In genomic region chr5:44809215-44809955, GRCh38 we compare ENCODE assay signal across 8 cellular contexts. TPM values are rescaled to one million over a fixed set of nuclear protein-coding genes. Genes with fewer than 3 reads are reported as not detected.
A peak's percentile ranks its signal among the peaks of the same experiment; 100 is the strongest.
DNase-seq lines count a peak whose midpoint lies in the region; ATAC-seq and TF ChIP-seq lines count a peak whose summit lies in the region.

No MANE protein-coding gene starts in this region.

- DNase-seq in DMS114 treated with DMSO at 0.1 percent for 48 hours (lab: John Stamatoyannopoulos, UW; ENCODE audit: unreplicated experiment) (peak; percentile 53), Panc1 (ENCODE audit: low read depth, low spot score) (no peak), globus pallidus (ENCODE audit: low spot score) (peak; percentile 29), osteoblast (ENCODE audit: insufficient read length, low spot score, missing footprints) (peak; percentile 77), tibial artery (peak; percentile 41 to 72)
- peak; percentile 50 for DNase-seq in activated naive CD4-positive, alpha-beta T cell treated with Interleukin-2 at 50 U/mL for 16 hours

- no peaks in the 10 kb centered on the region for H4K20me1 ChIP-seq in osteoblast (ENCODE audit: insufficient read depth, low read length)

- peaks cover 38% of the 10 kb centered on the region for H3K79me2 ChIP-seq in osteoblast (ENCODE audit: insufficient read depth, low read length)

- H3K4me3 ChIP-seq in HUES48 (ENCODE audit: low read depth, low read length) = peak overlapping the region; percentile 89
- H3K4me3 ChIP-seq in Panc1 (ENCODE audit: low read depth in 2 of 2, low read length in 2 of 2) = peak overlapping the region; percentile 97 to 98
- peak overlapping the region; percentile 89 for H3K4me3 ChIP-seq in osteoblast (ENCODE audit: insufficient read depth, low read length)
- H3K4me3 ChIP-seq in tibial artery = peak overlapping the region; percentile 81 to 98

- POLR2A ChIA-PET in Panc1 (lab: Charles Lee) = no interaction called here

- H3K27ac ChIP-seq in HUES48 (ENCODE audit: low read depth, low read length) (peak overlapping the region; percentile 89), Panc1 (ENCODE audit: low read length) (peak overlapping the region; percentile 95), osteoblast (ENCODE audit: low read depth, low read length) (peak overlapping the region; percentile 80), tibial artery (peak overlapping the region; percentile 84 to 90)

- peak overlapping the region; percentile 97 for H3K9ac ChIP-seq in HUES48 (ENCODE audit: low read depth, low read length)

- H3K9me3 ChIP-seq in HUES48 (ENCODE audit: control insufficient read depth, insufficient read depth, low read length) = no peaks in the 10 kb centered on the region
- no peaks in the 10 kb centered on the region for H3K9me3 ChIP-seq in Panc1 (ENCODE audit: control insufficient read depth, insufficient read depth, low read depth, low read length)
- H3K9me3 ChIP-seq in osteoblast (ENCODE audit: low read depth, low read length) = no peaks in the 10 kb centered on the region
- no peaks in the 10 kb centered on the region for H3K9me3 ChIP-seq in tibial artery

- H3K4me2 ChIP-seq in osteoblast (ENCODE audit: insufficient read depth, low read length) = peak overlapping the region; percentile 93

- H2AFZ ChIP-seq in osteoblast (ENCODE audit: low read length) = peak overlapping the region; percentile 96

- H3K36me3 ChIP-seq in HUES48 (ENCODE audit: control insufficient read depth, insufficient read depth, low read length) = peaks cover 37% of the 10 kb centered on the region
- peaks cover 40% of the 10 kb centered on the region for H3K36me3 ChIP-seq in Panc1 (ENCODE audit: control insufficient read depth, insufficient read depth, low read length)
- H3K36me3 ChIP-seq in osteoblast (ENCODE audit: insufficient read depth, low read length) = peaks cover 15% of the 10 kb centered on the region
- peaks cover 10 to 17% (median 13%) of the 10 kb centered on the region in 3 donors for H3K36me3 ChIP-seq in tibial artery

- in situ Hi-C loops in Panc1 (cut with HindIII; ENCODE audit: low pct_unique_long_range_greater_than_20kb, low sequenced_read_pairs) = no loop called here

- CTCF ChIA-PET in Panc1 (lab: Charles Lee) = no interaction called here

- ATAC-seq in GM21447 (IDR thresholded peaks at IDR 0.05; ENCODE audit: unreplicated experiment) (peak; percentile 39), Panc1 (peak; percentile 75)

- H3K27me3 ChIP-seq in HUES48 (ENCODE audit: control insufficient read depth, insufficient read depth, low read length) (no peaks in the 10 kb centered on the region), Panc1 (ENCODE audit: control insufficient read depth, insufficient read depth, low read length) (no peaks in the 10 kb centered on the region), osteoblast (ENCODE audit: insufficient read depth, low read length) (no peaks in the 10 kb centered on the region), tibial artery (no peaks in the 10 kb centered on the region)

- H3K4me1 ChIP-seq in HUES48 (ENCODE audit: control insufficient read depth, insufficient read depth, low read length) (peaks cover 7% of the 10 kb centered on the region; the same call in 1 of the 2 replicates), Panc1 (ENCODE audit: control insufficient read depth, insufficient read depth, low read length) (peaks cover 14% of the 10 kb centered on the region; the same call in 1 of the 2 replicates), osteoblast (ENCODE audit: insufficient read depth, low read length) (peaks cover 9% of the 10 kb centered on the region), tibial artery (peaks cover 0 to 28% (median 11%) of the 10 kb centered on the region in 4 donors)

- TF ChIP-seq CTCF in Panc1 (IDR thresholded peaks at IDR 0.05) (no peak), osteoblast (IDR thresholded peaks at IDR 0.05; ENCODE audit: extremely low read depth, low read depth, low read length) (no peak), tibial artery (IDR thresholded peaks at IDR 0.05) (no peak)

- no TSS peak for BruUV-seq in Panc1 (replicated peaks; lab: Mats Ljungman, UMichigan)

- intact Hi-C loops in Panc1 (cut with micrococcal nuclease; ENCODE audit: unreplicated experiment) (no loop called here), tibial artery (cut with DNase I; ENCODE audit: low total_unique reads) (no loop called here)

RNA-seq across cellular contexts. Expression of gene MRPS30, which starts 0.6 kb away (rescaled TPM):
- total RNA-seq in Panc1 (2021; ENCODE audit: unreplicated experiment) (47.2 TPM), osteoblast (69.1 and 69.2 TPM in 2 replicates)
- polyA plus RNA-seq in Panc1 (2012; ENCODE audit: insufficient read length) = 29.7 TPM
